11 cellular contexts compared by ENCODE assay signal in the genomic region with DNA sequence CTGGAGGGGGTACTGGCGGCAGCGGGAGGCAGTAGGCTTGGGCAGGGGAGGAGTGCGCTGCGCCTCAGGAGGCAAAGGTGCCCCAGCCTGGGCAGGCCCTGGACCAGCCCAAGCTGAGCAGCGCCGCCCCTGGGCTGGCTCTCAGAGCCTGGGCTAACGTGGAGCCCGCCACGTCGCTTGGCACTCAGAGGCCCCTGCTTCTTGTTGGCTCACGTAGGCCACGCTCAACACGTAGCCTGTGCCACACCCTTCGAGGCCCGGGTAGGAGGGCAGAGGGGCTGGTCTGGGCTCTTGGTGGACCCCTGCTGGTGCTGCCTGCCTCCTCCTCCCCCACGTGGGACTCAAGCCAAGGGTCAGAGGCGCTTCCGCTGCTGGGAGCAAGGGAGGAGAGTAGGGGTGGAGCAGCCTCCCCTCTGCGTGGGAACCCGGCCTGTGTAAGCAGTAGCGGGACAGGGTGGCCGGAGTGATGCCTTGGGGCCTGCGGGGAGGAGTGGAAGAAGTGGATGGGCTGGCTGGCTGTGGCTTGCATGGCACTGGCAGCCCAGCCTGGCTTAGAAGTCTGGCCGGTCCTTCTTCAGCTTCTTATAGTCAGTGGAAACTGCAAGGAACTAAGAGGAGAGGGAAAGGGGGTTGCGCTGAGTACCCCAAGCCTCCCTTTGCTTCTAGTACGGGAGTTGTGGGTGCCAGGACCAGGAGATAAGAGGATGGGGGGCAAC. TPM values are rescaled to one million over a fixed set of nuclear protein-coding genes. Genes with fewer than 3 reads are reported as not detected.
DNase-seq lines count a peak whose midpoint lies in the region; ATAC-seq and TF ChIP-seq lines count a peak whose summit lies in the region.
"Had no signal": no experiment of that assay in that cellular context is flagged by ENCODE, and none has a peak within 500 bp of the region (broad histone marks: within the 10 kb centered on the region; RNA-seq: fewer than 3 reads in every experiment).

No MANE protein-coding gene starts in this region.

- peaks cover 53% of the 10 kb centered on the region for H3K36me3 ChIP-seq in SJCRH30
- H3K36me3 ChIP-seq in cardiac muscle cell, result peaks cover 17% of the 10 kb centered on the region
- H3K36me3 ChIP-seq in skeletal muscle tissue (ENCODE audit: control insufficient read depth in 3 of 3, insufficient read depth in 3 of 3, low read length in 3 of 3), result peaks cover 29 to 33% (median 30%) of the 10 kb centered on the region in 3 donors
- peaks cover 46% of the 10 kb centered on the region for H3K36me3 ChIP-seq in MG63

- no peaks in the 10 kb centered on the region for H3K9me3 ChIP-seq in SJCRH30 (replicated peaks)
- H3K9me3 ChIP-seq in cardiac muscle cell (ENCODE audit: low read depth), result no peaks in the 10 kb centered on the region
- no peaks in the 10 kb centered on the region for H3K9me3 ChIP-seq in skeletal muscle tissue (ENCODE audit: control insufficient read depth in 3 of 3, low read length in 3 of 3)
- H3K9me3 ChIP-seq in MG63, result no peaks in the 10 kb centered on the region
- H3K9me3 ChIP-seq: esophagus muscularis mucosa, pancreas had no signal

- H3K27ac ChIP-seq in SJCRH30 (no peak overlapping the region), cardiac muscle cell (no peak overlapping the region), skeletal muscle tissue (ENCODE audit: low read depth, low read length) (peak overlapping the region; percentile 54)
- H3K27ac ChIP-seq: pancreas had no signal

- ATAC-seq in GM21723 (IDR thresholded peaks at IDR 0.05; ENCODE audit: unreplicated experiment), result no peak
- no peak for ATAC-seq in HG03196 (IDR thresholded peaks at IDR 0.05; ENCODE audit: unreplicated experiment)
- ATAC-seq: pancreas had no signal

- TF ChIP-seq CTCF in HFF-Myc (IDR thresholded peaks at IDR 0.05; ENCODE audit: low read depth, low read length, missing control alignments) (peak; percentile 10), cardiac muscle cell (IDR thresholded peaks at IDR 0.05; ENCODE audit: low read depth, low read length) (peak; percentile 23)

- H3K27me3 ChIP-seq in SJCRH30, result no peaks in the 10 kb centered on the region
- peaks cover 72% of the 10 kb centered on the region for H3K27me3 ChIP-seq in cardiac muscle cell
- H3K27me3 ChIP-seq in skeletal muscle tissue (ENCODE audit: control insufficient read depth in 3 of 3, insufficient read depth in 3 of 3, low read length in 3 of 3), result peaks cover 13 to 32% (median 23%) of the 10 kb centered on the region in 3 donors
- no peaks in the 10 kb centered on the region for H3K27me3 ChIP-seq in MG63
- H3K27me3 ChIP-seq: pancreas had no signal

- H3K4me3 ChIP-seq in HFF-Myc (replicated peaks; ENCODE audit: low read depth, low read length) (no peak overlapping the region), SJCRH30 (no peak overlapping the region), cardiac muscle cell (no peak overlapping the region), skeletal muscle tissue (ENCODE audit: low read length in 3 of 3) (peak overlapping the region in 1 of 3 donors; percentile 45), MG63 (no peak overlapping the region)
- H3K4me3 ChIP-seq: pancreas had no signal

- DNase-seq in HFF-Myc (ENCODE audit: extremely low read depth, low read depth) (no peak), SJCRH30 (peak; percentile 77 to 80), cardiac muscle cell (ENCODE audit: low read depth in 1 of 2, low spot score in 1 of 2) (peak in 1 of 2 donors; percentile 82), MG63 (no peak), foreskin melanocyte (no peak)
- DNase-seq: NCI-H446 treated with DMSO at 0.1 percent for 48 hours had no signal

- H3K4me1 ChIP-seq in SJCRH30 (peaks cover 11% of the 10 kb centered on the region), cardiac muscle cell (ENCODE audit: low read depth) (peaks cover 10% of the 10 kb centered on the region), skeletal muscle tissue (ENCODE audit: control insufficient read depth in 3 of 3, insufficient read depth in 3 of 3, low read length in 3 of 3) (peaks cover 28 to 56% (median 35%) of the 10 kb centered on the region in 3 donors)

- peak overlapping the region in 1 of 3 donors; percentile 62 for H3K9ac ChIP-seq in skeletal muscle tissue (ENCODE audit: low read depth in 1 of 3, low read length in 3 of 3)

RNA-seq across cellular contexts. Expression of a gene that starts 5.7 kb away (rescaled TPM):
- 1,504 and 1,712 TPM in 2 replicates for total RNA-seq in SJCRH30 (2014; rRNA removed; shearing (Covaris generic))
- 94.0 and 110 TPM in 2 replicates for total RNA-seq in cardiac muscle cell
- polyA plus RNA-seq in cardiac muscle cell, result 59.9 and 64.7 TPM in 2 replicates
- 91.3 TPM for total RNA-seq in skeletal muscle tissue
- 232 and 343 TPM in 2 replicates for total RNA-seq in MG63 (2014; rRNA removed; shearing (Covaris generic); ENCODE audit: low replicate concordance)

RNA-seq across cellular contexts. Expression of a gene that starts 15.8 kb away (rescaled TPM):
- total RNA-seq in SJCRH30 (2014; rRNA removed; shearing (Covaris generic)), result 1,199 and 1,339 TPM in 2 replicates
- total RNA-seq in cardiac muscle cell (15.3 and 28.4 TPM in 2 replicates), skeletal muscle tissue (166 TPM)
- polyA plus RNA-seq in cardiac muscle cell, result 5.4 and 6.6 TPM in 2 replicates
- total RNA-seq in MG63 (2014; rRNA removed; shearing (Covaris generic); ENCODE audit: low replicate concordance), result 0.86 TPM in 1 of 2 replicates, not detected in the other

RNA-seq across cellular contexts. Expression of a gene that starts 18.6 kb away (rescaled TPM):
- 91.1 and 92.7 TPM in 2 replicates for total RNA-seq in SJCRH30 (2014; rRNA removed; shearing (Covaris generic))
- total RNA-seq in cardiac muscle cell, result 0.80 and 1.1 TPM in 2 replicates
- 0.27 and 0.61 TPM in 2 replicates for polyA plus RNA-seq in cardiac muscle cell
- not detected for total RNA-seq in skeletal muscle tissue
- 1.2 TPM in 1 of 2 replicates, not detected in the other for total RNA-seq in MG63 (2014; rRNA removed; shearing (Covaris generic); ENCODE audit: low replicate concordance)
- total RNA-seq: esophagus muscularis mucosa had no signal

Comparison
In these comparisons a context has a peak if more than half of its experiments do, and no peak if none do; other contexts are left out.
1. DNase-seq: peak in SJCRH30 (2 of 2); none in HFF-Myc (single experiment), MG63 (single experiment) and foreskin melanocyte (single experiment).
2. RNA of a gene that starts 18.6 kb away (total RNA-seq): 91.1 to 92.7 TPM in SJCRH30; 0.80 to 1.1 TPM in cardiac muscle cell, not detected in skeletal muscle tissue (single experiment) and 1.2 TPM in MG63; every median in the first group is over 10 times any median in the second.